In genomic region chr2:126513033-126513432, GRCh38 we compare ENCODE assay signal across 20 cellular contexts.
DNase-seq lines count a peak whose midpoint lies in the region; ATAC-seq and TF ChIP-seq lines count a peak whose summit lies in the region.
"Had no signal": no experiment of that assay in that cellular context is flagged by ENCODE, and none has a peak within 500 bp of the region (broad histone marks: within the 10 kb centered on the region; RNA-seq: fewer than 3 reads in every experiment).

No MANE protein-coding gene starts in this region.

- H2AK5ac ChIP-seq in mesenchymal stem cell (ENCODE audit: low read length, severe bottlenecking), result no peak overlapping the region

- no peak overlapping the region for H2BK15ac ChIP-seq in mesenchymal stem cell (ENCODE audit: low read depth, poor library complexity, severe bottlenecking)

- no peak overlapping the region for H3K4ac ChIP-seq in mesenchymal stem cell (ENCODE audit: low read depth in 1 of 2, low read length in 2 of 2)

- ATAC-seq in GM18517 (IDR thresholded peaks at IDR 0.05; ENCODE audit: unreplicated experiment), result no peak
- ATAC-seq in HG03039 (IDR thresholded peaks at IDR 0.05; ENCODE audit: unreplicated experiment), result no peak
- ATAC-seq: naive thymus-derived CD8-positive, alpha-beta T cell; pancreas; sciatic nerve had no signal

- H3K23ac ChIP-seq in mesenchymal stem cell (ENCODE audit: low read length in 2 of 2), result no peak overlapping the region

- peak; percentile 17 for DNase-seq in EL
- peak; percentile 74 for DNase-seq in MG63
- peak; percentile 32 for DNase-seq in epithelial cell of esophagus (ENCODE audit: low read depth)
- DNase-seq in mesenchymal stem cell, result peak; percentile 78
- no peak for DNase-seq in ureter (ENCODE audit: low spot score)
- DNase-seq in NCI-H510A (lab: John Stamatoyannopoulos, UW), result no peak
- DNase-seq: activated B cell treated with CpG ODN at 0.5 μM for 24 hours; activated CD4-positive, alpha-beta T cell treated with anti-CD3 and anti-CD28 coated beads, Interleukin-2, amount 50 U/mL, for 48 hours; amygdala; caudate nucleus; dorsolateral prefrontal cortex; naive thymus-derived CD8-positive, alpha-beta T cell; NCI-H1694; NCI-H82; OCI-M1; pancreas had no signal

- 35% methylated on average over 3 of the region's 4 CpGs for WGBS in mesenchymal stem cell

- H3K18ac ChIP-seq in mesenchymal stem cell (ENCODE audit: low read depth in 1 of 2, low read length in 2 of 2), result no peak overlapping the region

- no peak overlapping the region for H4K91ac ChIP-seq in mesenchymal stem cell (ENCODE audit: low read length)

- no peaks in the 10 kb centered on the region for H3K36me3 ChIP-seq in MG63
- H3K36me3 ChIP-seq in mesenchymal stem cell (ENCODE audit: control insufficient read depth in 1 of 2, insufficient read depth in 2 of 2, low read depth in 1 of 2, low read length in 2 of 2), result no peaks in the 10 kb centered on the region
- H3K36me3 ChIP-seq: pancreas had no signal

- no peak overlapping the region for H3K4me3 ChIP-seq in MG63
- H3K4me3 ChIP-seq in epithelial cell of esophagus (ENCODE audit: low read length), result no peak overlapping the region
- no peak overlapping the region for H3K4me3 ChIP-seq in mesenchymal stem cell (ENCODE audit: insufficient read depth in 1 of 2, low read depth in 1 of 2, low read length in 2 of 2)
- H3K4me3 ChIP-seq: dorsolateral prefrontal cortex, pancreas had no signal

- H2BK5ac ChIP-seq in mesenchymal stem cell (ENCODE audit: low read depth, low read length, poor library complexity, severe bottlenecking), result no peak overlapping the region

- H3K4me1 ChIP-seq in mesenchymal stem cell (ENCODE audit: control insufficient read depth, insufficient read depth, low read depth, low read length), result peaks cover 2% of the 10 kb centered on the region
- H3K4me1 ChIP-seq: pancreas had no signal

- H2AFZ ChIP-seq in mesenchymal stem cell (ENCODE audit: low read depth, low read length), result no peak overlapping the region

- H3K79me1 ChIP-seq in mesenchymal stem cell (replicated peaks; ENCODE audit: low read length, poor library complexity, severe bottlenecking), result no peaks in the 10 kb centered on the region

- H3K27me3 ChIP-seq in MG63 (no peaks in the 10 kb centered on the region), mesenchymal stem cell (ENCODE audit: control insufficient read depth in 1 of 2, insufficient read depth in 1 of 2, low read length in 2 of 2) (no peaks in the 10 kb centered on the region)
- H3K27me3 ChIP-seq: dorsolateral prefrontal cortex, pancreas had no signal

- no peak overlapping the region for H2BK120ac ChIP-seq in mesenchymal stem cell (ENCODE audit: low read depth, low read length)

- H2BK12ac ChIP-seq in mesenchymal stem cell (ENCODE audit: low read length in 2 of 2), result no peak overlapping the region

- H3K9ac ChIP-seq in mesenchymal stem cell (ENCODE audit: low read length), result no peak overlapping the region

- no peak overlapping the region for H3K4me2 ChIP-seq in mesenchymal stem cell (ENCODE audit: low read length, poor library complexity, severe bottlenecking)

- no peak overlapping the region for H3K14ac ChIP-seq in mesenchymal stem cell (ENCODE audit: low read length in 2 of 2)

- H4K8ac ChIP-seq in mesenchymal stem cell (ENCODE audit: low read length), result peak overlapping the region; percentile 63

- TF ChIP-seq CTCF in epithelial cell of esophagus (IDR thresholded peaks at IDR 0.05; ENCODE audit: insufficient read depth, low read depth, low read length, missing control alignments), result no peak

- H3K9me3 ChIP-seq in MG63, result no peaks in the 10 kb centered on the region
- no peaks in the 10 kb centered on the region for H3K9me3 ChIP-seq in mesenchymal stem cell (ENCODE audit: control insufficient read depth, low read length)
- H3K9me3 ChIP-seq: pancreas had no signal

- H3K27ac ChIP-seq in mesenchymal stem cell (ENCODE audit: low read length, poor library complexity, severe bottlenecking), result no peak overlapping the region
- H3K27ac ChIP-seq: dorsolateral prefrontal cortex, epithelial cell of prostate, pancreas had no signal

Comparison
In these comparisons a context has a peak if more than half of its experiments do, and no peak if none do; other contexts are left out.
1. DNase-seq: peak in EL (single experiment), MG63 (single experiment), epithelial cell of esophagus (single experiment) and mesenchymal stem cell (single experiment); none in ureter (single experiment) and NCI-H510A (single experiment).